In genomic region chr17:8991514-8992285, GRCh38 we compare ENCODE assay signal across 8 cellular contexts. TPM values are rescaled to one million over a fixed set of nuclear protein-coding genes. Genes with fewer than 3 reads are reported as not detected.
A peak's percentile ranks its signal among the peaks of the same experiment; 100 is the strongest.
DNase-seq lines count a peak whose midpoint lies in the region; ATAC-seq and TF ChIP-seq lines count a peak whose summit lies in the region.

No MANE protein-coding gene starts in this region.

- no peak overlapping the region for H3K9ac ChIP-seq in colonic mucosa (ENCODE audit: low read depth in 2 of 2, low read length in 2 of 2)

- intact Hi-C loops in colonic mucosa (cut with DNase I), result loop anchor here (5.0 kb wide), 2 partner anchors 301 to 531 kb away; no protein-coding TSS in a partner anchor
- intact Hi-C loops in lower lobe of right lung (cut with DNase I), result no loop called here

- H3K36me3 ChIP-seq in colonic mucosa (no peaks in the 10 kb centered on the region), lower lobe of right lung (no peaks in the 10 kb centered on the region)

- ATAC-seq in lower lobe of right lung (peak; percentile 75 to 76), HG03135 (IDR thresholded peaks at IDR 0.05; ENCODE audit: unreplicated experiment) (no peak), GM19455 (IDR thresholded peaks at IDR 0.05; ENCODE audit: unreplicated experiment) (no peak)

- H3K9me3 ChIP-seq in colonic mucosa, result no peaks in the 10 kb centered on the region
- no peaks in the 10 kb centered on the region for H3K9me3 ChIP-seq in lower lobe of right lung

- peak; percentile 64 for TF ChIP-seq CTCF in GM12865 (IDR thresholded peaks at IDR 0.05; ENCODE audit: insufficient read depth, low read depth, low read length, missing control alignments)
- peak; percentile 69 for TF ChIP-seq CTCF in NB4 (IDR thresholded peaks at IDR 0.05; ENCODE audit: low read depth, low read length)
- TF ChIP-seq CTCF in colonic mucosa (IDR thresholded peaks at IDR 0.05), result peak; percentile 84
- peak; percentile 83 for TF ChIP-seq CTCF in lower lobe of right lung (IDR thresholded peaks at IDR 0.05)

- H3K27ac ChIP-seq in colonic mucosa (no peak overlapping the region), lower lobe of right lung (no peak overlapping the region)

- no peaks in the 10 kb centered on the region for H3K4me1 ChIP-seq in colonic mucosa
- H3K4me1 ChIP-seq in lower lobe of right lung, result no peaks in the 10 kb centered on the region

- no peak for TF ChIP-seq POLR2A in NB4 (IDR thresholded peaks at IDR 0.05; ENCODE audit: extremely low read depth, insufficient read length)

- H3K4me3 ChIP-seq in GM12865 (ENCODE audit: low read depth, low read length), result no peak overlapping the region
- no peak overlapping the region for H3K4me3 ChIP-seq in NB4 (ENCODE audit: low read depth, low read length)
- H3K4me3 ChIP-seq in colonic mucosa, result no peak overlapping the region
- no peak overlapping the region for H3K4me3 ChIP-seq in lower lobe of right lung

- DNase-seq in GM12865 (ENCODE audit: low read depth), result peak; percentile 84
- peak; percentile 69 for DNase-seq in NB4 (ENCODE audit: low read depth)
- DNase-seq in activated CD4-positive, alpha-beta T cell treated with anti-CD3 and anti-CD28 coated beads for 24 hours (ENCODE audit: low read depth in 2 of 2), result peak; percentile 49 to 53
- peak; percentile 74 for DNase-seq in colonic mucosa
- DNase-seq in lower lobe of right lung, result peak; percentile 58
- DNase-seq in stimulated activated CD8-positive, alpha-beta memory T cell treated with anti-CD3 and anti-CD28 coated beads, Interleukin-15, amount 100 ng/mL, for 1 hour (ENCODE audit: low read depth), result peak; percentile 48

- H3K27me3 ChIP-seq in colonic mucosa (no peaks in the 10 kb centered on the region), lower lobe of right lung (ENCODE audit: low read depth) (peaks cover 7% of the 10 kb centered on the region)

RNA-seq across cellular contexts. Expression of gene PIK3R5, which starts 26.2 kb away (rescaled TPM):
- total RNA-seq in colonic mucosa (1 to 10 TPM; 2.2 to 2.5 TPM), lower lobe of right lung (44.0 TPM)

RNA-seq across cellular contexts. Expression of gene NTN1, which starts 29.6 kb away (rescaled TPM):
- total RNA-seq in colonic mucosa, result 1 to 10 TPM; 2.1 to 5.5 TPM
- 7.8 TPM for total RNA-seq in lower lobe of right lung

Comparison
In these comparisons a context has a peak if more than half of its experiments do, and no peak if none do; other contexts are left out.
1. ATAC-seq: peak in lower lobe of right lung (2 of 2); none in HG03135 (single experiment) and GM19455 (single experiment).
2. RNA of gene PIK3R5, which starts 26.2 kb away (total RNA-seq): 44.0 TPM in lower lobe of right lung (single experiment); 2.2 to 2.5 TPM in colonic mucosa; every median in the first group is over 10 times any median in the second.
3. Peak in every context shown above with its lines, with median percentiles within 50 percentile points of each other: DNase-seq and CTCF ChIP-seq.